ENCODE assay signal across 15 cellular contexts in the genomic region with DNA sequence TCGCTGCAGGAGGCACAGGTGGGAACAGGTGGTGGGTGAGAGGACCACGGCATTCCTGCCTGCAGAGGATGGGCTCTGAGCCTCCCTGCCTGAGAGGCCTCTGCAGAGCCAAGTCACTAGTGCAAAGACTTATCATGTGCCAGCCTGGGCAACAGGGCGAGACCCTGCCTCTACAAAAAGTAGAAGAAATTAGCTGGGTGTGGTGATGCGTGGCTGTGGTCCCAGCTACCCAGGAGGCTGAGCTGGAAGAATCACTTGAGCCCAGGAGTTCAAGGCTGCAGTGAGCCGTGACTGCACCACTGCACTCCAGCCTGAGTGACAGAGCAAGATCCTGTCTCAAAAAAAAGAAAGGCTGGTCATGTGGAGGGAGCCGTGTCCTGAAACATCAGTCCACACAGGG.
"Had no signal": no experiment of that assay in that cellular context is flagged by ENCODE, and none has a peak within 500 bp of the region (broad histone marks: within the 10 kb centered on the region; RNA-seq: fewer than 3 reads in every experiment).

No MANE protein-coding gene starts in this region.

- H3K9me3 ChIP-seq: gastrocnemius medialis, heart left ventricle, mucosa of descending colon, neutrophil, pancreas, testis had no signal

- H3K4me3 ChIP-seq: coronary artery, gastrocnemius medialis, heart left ventricle, mucosa of descending colon, pancreas, smooth muscle cell, testis had no signal

- H3K4me1 ChIP-seq: gastrocnemius medialis, heart left ventricle, pancreas had no signal

- DNase-seq: activated CD4-positive, alpha-beta memory T cell treated with anti-CD3 and anti-CD28 coated beads for 36 hours; activated T-cell treated with anti-CD3 and anti-CD28 coated beads for 4 hours; brain microvascular endothelial cell; gastrocnemius medialis; heart left ventricle; mucosa of descending colon; naive B cell; pancreas; stimulated activated CD4-positive, alpha-beta T cell treated with anti-CD3 and anti-CD28 coated beads, Interleukin-4, amount 100 ng/mL, for 1 hour; T-helper 2 cell; testis had no signal

- H3K27me3 ChIP-seq: brain microvascular endothelial cell, gastrocnemius medialis, heart left ventricle, neutrophil, pancreas, testis had no signal

- H3K4me2 ChIP-seq: smooth muscle cell had no signal

- H3K27ac ChIP-seq: brain microvascular endothelial cell, coronary artery, gastrocnemius medialis, heart left ventricle, neutrophil, pancreas, testis, VCaP had no signal
